27 cellular contexts compared by ENCODE assay signal in genomic region chr1:212615092-212615470, GRCh38.
"Had no signal": no experiment of that assay in that cellular context is flagged by ENCODE, and none has a peak within 500 bp of the region (broad histone marks: within the 10 kb centered on the region; RNA-seq: fewer than 3 reads in every experiment).

No MANE protein-coding gene starts in this region.

- H3K36me3 ChIP-seq: uterus had no signal

- H3K27ac ChIP-seq: esophagus muscularis mucosa, foreskin keratinocyte, left lung, lower lobe of right lung, transverse colon, uterus, WERI-Rb-1 had no signal

- H3K27me3 ChIP-seq: esophagus muscularis mucosa, transverse colon, uterus had no signal

- ATAC-seq: foreskin keratinocyte; heart right ventricle; left lung; lower lobe of right lung; mucosa of descending colon; natural killer cell treated with Interleukin-12 subunit alpha and Interleukin-12 subunit beta and Interleukin-15 and Interleukin-18, amount 100 ng/mL, for 72 hours; right cardiac atrium; T-helper 17 cell had no signal

- H3K4me3 Mint-ChIP-seq: natural killer cell treated with Interleukin-12 subunit alpha and Interleukin-12 subunit beta and Interleukin-15 and Interleukin-18, amount 100 ng/mL, for 72 hours; T-helper 17 cell had no signal

- H3K4me3 ChIP-seq: esophagus muscularis mucosa, heart right ventricle, left lung, lower lobe of right lung, mucosa of descending colon, transverse colon, uterus had no signal

- H3K9me3 ChIP-seq: esophagus muscularis mucosa, heart right ventricle, left lung, lower lobe of right lung, mucosa of descending colon, transverse colon, uterus had no signal

- H3K27ac Mint-ChIP-seq: T-helper 17 cell had no signal

- FAIRE-seq: colon had no signal

- H3K4me1 ChIP-seq: foreskin keratinocyte, uterus had no signal

- H3K9me3 Mint-ChIP-seq: natural killer cell treated with Interleukin-12 subunit alpha and Interleukin-12 subunit beta and Interleukin-15 and Interleukin-18, amount 100 ng/mL, for 72 hours had no signal

- DNase-seq: activated CD4-positive, alpha-beta T cell treated with anti-CD3 and anti-CD28 coated beads for 48 hours; activated CD4-positive, alpha-beta T cell treated with anti-CD3 and anti-CD28 coated beads, Interleukin-2, amount 50 U/mL, for 48 hours; activated CD8-positive, alpha-beta memory T cell treated with anti-CD3 and anti-CD28 coated beads for 24 hours; activated effector memory CD4-positive, alpha-beta T cell treated with Interleukin-2 at 50 U/mL for 16 hours; activated naive CD4-positive, alpha-beta T cell treated with Interleukin-2 at 50 U/mL for 16 hours; anterior cingulate cortex; dermis blood vessel endothelial cell; effector CD4-positive, alpha-beta T cell; heart right ventricle; kidney glomerular epithelial cell; left lung; lower lobe of right lung; mesendoderm; mucosa of descending colon; right cardiac atrium; stimulated activated CD4-positive, alpha-beta T cell treated with anti-CD3 and anti-CD28 coated beads, Interleukin-15, amount 100 ng/mL, for 24 hours; stimulated activated CD4-positive, alpha-beta T cell treated with anti-CD3 and anti-CD28 coated beads, Interleukin-2, amount 100 ng/mL, for 24 hours; stimulated activated naive CD4-positive, alpha-beta T cell; T-helper 17 cell; T1000; transverse colon; uterus; WERI-Rb-1 had no signal
